24 cellular contexts compared by ENCODE assay signal in genomic region chr2:271917-272316, GRCh38. TPM values are rescaled to one million over a fixed set of nuclear protein-coding genes. Genes with fewer than 3 reads are reported as not detected.
"Had no signal": no experiment of that assay in that cellular context is flagged by ENCODE, and none has a peak within 500 bp of the region (broad histone marks: within the 10 kb centered on the region; RNA-seq: fewer than 3 reads in every experiment).

No MANE protein-coding gene starts in this region.

- H3K27me3 ChIP-seq: dorsolateral prefrontal cortex, esophagus muscularis mucosa, foreskin keratinocyte, gastroesophageal sphincter, heart right ventricle, spleen, tibial nerve, vagina had no signal

- H3K27ac Mint-ChIP-seq: nephron progenitor cell; stimulated activated naive B cell treated with anti-CD40 and anti-IgM and Interleukin-4, amounts not matched to agents 10 μg/mL and 1 μg/mL and 100 μg/mL, for 72 hours; stimulated activated naive CD8-positive, alpha-beta T cell treated with anti-CD3 and anti-CD28 coated beads, Interleukin-15, Interleukin-2, amounts not matched to agents 100 ng/mL and 50 ng/mL, for 24 hours had no signal

- H3K4me1 ChIP-seq: foreskin keratinocyte had no signal

- H3K4me3 Mint-ChIP-seq: nephron progenitor cell; stimulated activated naive B cell treated with anti-CD40 and anti-IgM and Interleukin-4, amounts not matched to agents 10 μg/mL and 1 μg/mL and 100 μg/mL, for 72 hours; stimulated activated naive CD8-positive, alpha-beta T cell treated with anti-CD3 and anti-CD28 coated beads, Interleukin-15, Interleukin-2, amounts not matched to agents 100 ng/mL and 50 ng/mL, for 24 hours had no signal

- DNase-seq: dorsolateral prefrontal cortex; effector CD4-positive, alpha-beta T cell; foreskin keratinocyte; heart right ventricle; hippocampal formation; kidney glomerular epithelial cell; naive thymus-derived CD8-positive, alpha-beta T cell; nephron progenitor cell; nucleus accumbens; psoas muscle; right cardiac atrium; spleen; stimulated activated CD4-positive, alpha-beta T cell treated with anti-CD3 and anti-CD28 coated beads, Interleukin-4, amount 100 ng/mL, for 4 hours; stimulated activated naive B cell treated with anti-CD40 and anti-IgM and Interleukin-4, amounts not matched to agents 10 μg/mL and 1 μg/mL and 100 μg/mL, for 72 hours had no signal

- H3K27me3 Mint-ChIP-seq: naive thymus-derived CD8-positive, alpha-beta T cell; stimulated activated naive B cell treated with anti-CD40 and anti-IgM and Interleukin-4, amounts not matched to agents 10 μg/mL and 1 μg/mL and 100 μg/mL, for 72 hours; stimulated activated naive CD8-positive, alpha-beta T cell treated with anti-CD3 and anti-CD28 coated beads, Interleukin-15, Interleukin-2, amounts not matched to agents 100 ng/mL and 50 ng/mL, for 24 hours had no signal

- H3K27ac ChIP-seq: dorsolateral prefrontal cortex, esophagus muscularis mucosa, foreskin keratinocyte, gastroesophageal sphincter, heart right ventricle, psoas muscle, skin epidermis, spleen, thoracic aorta, tibial nerve, vagina had no signal

- H3K9me3 ChIP-seq: esophagus muscularis mucosa, gastroesophageal sphincter, heart right ventricle, psoas muscle, spleen, thoracic aorta, tibial nerve, vagina had no signal

- H3K4me3 ChIP-seq: dorsolateral prefrontal cortex, esophagus muscularis mucosa, gastroesophageal sphincter, heart right ventricle, psoas muscle, skin epidermis, spleen, thoracic aorta, tibial nerve, vagina had no signal

- ATAC-seq: foreskin keratinocyte; gastroesophageal sphincter; heart right ventricle; left lobe of liver; naive thymus-derived CD8-positive, alpha-beta T cell; psoas muscle; right cardiac atrium; stimulated activated naive B cell treated with anti-CD40 and anti-IgM and Interleukin-4, amounts not matched to agents 10 μg/mL and 1 μg/mL and 100 μg/mL, for 72 hours had no signal

- H3K9me3 Mint-ChIP-seq: naive thymus-derived CD8-positive, alpha-beta T cell; nephron progenitor cell; stimulated activated naive B cell treated with anti-CD40 and anti-IgM and Interleukin-4, amounts not matched to agents 10 μg/mL and 1 μg/mL and 100 μg/mL, for 72 hours; stimulated activated naive CD8-positive, alpha-beta T cell treated with anti-CD3 and anti-CD28 coated beads, Interleukin-15, Interleukin-2, amounts not matched to agents 100 ng/mL and 50 ng/mL, for 24 hours had no signal

RNA-seq across cellular contexts. Expression of gene ALKAL2, which starts 16.0 kb away (rescaled TPM):
- total RNA-seq: endothelial cell of umbilical vein; foreskin keratinocyte; myocyte; naive thymus-derived CD8-positive, alpha-beta T cell had no signal
- polyA plus RNA-seq: endothelial cell of umbilical vein, foreskin keratinocyte had no signal
